In genomic region chr9:104093647-104094533, GRCh38 we compare ENCODE assay signal across 8 cellular contexts. TPM values are rescaled to one million over a fixed set of nuclear protein-coding genes. Genes with fewer than 3 reads are reported as not detected.
A peak's percentile ranks its signal among the peaks of the same experiment; 100 is the strongest.
DNase-seq lines count a peak whose midpoint lies in the region; ATAC-seq and TF ChIP-seq lines count a peak whose summit lies in the region.

Gene SMC2 (plus strand): TSS chr9:104094309. CDS start chr9:104095385, 1,076 bp downstream.

- H3K9me3 Mint-ChIP-seq in CD8-positive, alpha-beta T cell: no peaks in the 10 kb centered on the region

- peak within 1 kb of the TSS; percentile 98 for H3K27ac Mint-ChIP-seq in CD8-positive, alpha-beta T cell

- CTCF ChIA-PET in CD8-positive, alpha-beta T cell (lab: Charles Lee): interaction anchor here (1.0 kb wide), 1 partner anchor 15 kb away, joined by 4 read pairs; no protein-coding TSS in a partner anchor

- DNase-seq in CD8-positive, alpha-beta T cell: peak; percentile 90 to 96 (median 92)
- DNase-seq in HS-27A (ENCODE audit: low read depth) (peak; percentile 66), NK-92 (lab: John Stamatoyannopoulos, UW; ENCODE audit: unreplicated experiment) (peak; percentile 46), lung microvascular endothelial cell (ENCODE audit: low read depth in 2 of 2) (peak; percentile 90 to 94)
- peak; percentile 98 for DNase-seq in activated CD8-positive, alpha-beta memory T cell treated with anti-CD3 and anti-CD28 coated beads for 24 hours
- peak; percentile 84 for DNase-seq in effector CD8-positive, alpha-beta T cell (lab: John Stamatoyannopoulos, UW)
- peak; percentile 78 to 91 (median 88) for DNase-seq in stimulated activated CD4-positive, alpha-beta T cell treated with anti-CD3 and anti-CD28 coated beads, TNF-alpha, amount 100 ng/mL, for 48 hours (ENCODE audit: low read depth in 3 of 3)

- H3K27me3 Mint-ChIP-seq in CD8-positive, alpha-beta T cell (ENCODE audit: low read depth): no peaks in the 10 kb centered on the region

- H3K27me3 ChIP-seq in CD8-positive, alpha-beta T cell (ENCODE audit: insufficient read depth, low read length): no peaks in the 10 kb centered on the region

- H3K4me1 Mint-ChIP-seq in CD8-positive, alpha-beta T cell (ENCODE audit: low read depth): peaks cover 44% of the 10 kb centered on the region

- intact Hi-C loops in CD8-positive, alpha-beta T cell (cut with DNase I, micrococcal nuclease): loop anchor here (1.0 to 10.0 kb wide), 8 partner anchors 653 to 1463 kb away; partner anchors contain the start of genes NIPSNAP3A (in 2 of the 2), SLC44A1 (in 2 of the 2) and FKTN (in 1 of the 2)

- H3K4me3 ChIP-seq in CD8-positive, alpha-beta T cell (ENCODE audit: low read depth, low read length): peak within 1 kb of the TSS; percentile 58

- H3K4me1 ChIP-seq in CD8-positive, alpha-beta T cell (ENCODE audit: insufficient read depth, low read length): peaks cover 21% of the 10 kb centered on the region

- H3K27ac ChIP-seq in CD8-positive, alpha-beta T cell (ENCODE audit: low read depth, low read length): peak within 1 kb of the TSS; percentile 78

- H3K4me3 Mint-ChIP-seq in CD8-positive, alpha-beta T cell: peak within 1 kb of the TSS; percentile 98

- H3K36me3 ChIP-seq in CD8-positive, alpha-beta T cell (ENCODE audit: insufficient read depth, low read length): no peaks in the 10 kb centered on the region

- peak; percentile 96 for ATAC-seq in CD8-positive, alpha-beta T cell
- peak; percentile 89 for ATAC-seq in GM19467 (IDR thresholded peaks at IDR 0.05; ENCODE audit: unreplicated experiment)

- no peaks in the 10 kb centered on the region for H3K9me3 ChIP-seq in CD8-positive, alpha-beta T cell (ENCODE audit: low read length)

- H3K36me3 Mint-ChIP-seq in CD8-positive, alpha-beta T cell: peaks cover 11% of the 10 kb centered on the region

- no peak for TF ChIP-seq CTCF in CD8-positive, alpha-beta T cell (IDR thresholded peaks at IDR 0.05)

- POLR2A ChIA-PET in CD8-positive, alpha-beta T cell (lab: Charles Lee): interaction anchor here (0.7 to 2.1 kb wide), 4 partner anchors 8 to 654 kb away, joined by 3 to 16 read pairs (median 4); partner anchors contain the start of gene NIPSNAP3A

RNA-seq across cellular contexts. Expression of gene SMC2, which starts in this region (rescaled TPM):
- total RNA-seq in CD8-positive, alpha-beta T cell: 1 to 10 TPM; 1.9 to 2.0 TPM
- total RNA-seq in lung microvascular endothelial cell: 7.7 and 10.7 TPM in 2 replicates

Comparison
In these comparisons a context has a peak if more than half of its experiments do, and no peak if none do; other contexts are left out.
1. Peak in every context shown above with its lines: DNase-seq, ATAC-seq, H3K4me3 ChIP-seq and H3K27ac ChIP-seq.
2. DNase-seq: peak in every context shown above with its lines; median percentile 98 in activated CD8-positive, alpha-beta memory T cell treated with anti-CD3 and anti-CD28 coated beads for 24 hours; 92 in CD8-positive, alpha-beta T cell; 92 in lung microvascular endothelial cell; 88 in stimulated activated CD4-positive, alpha-beta T cell treated with anti-CD3 and anti-CD28 coated beads, TNF-alpha, amount 100 ng/mL, for 48 hours; 84 in effector CD8-positive, alpha-beta T cell; 66 in HS-27A; 46 in NK-92.